In genomic region chr1:180380259-180381183, GRCh38 we compare ENCODE assay signal across 1 cellular context.
TF ChIP-seq lines count a peak whose summit lies in the region.

No MANE protein-coding gene starts in this region.

TF ChIP-seq in K562, 482 proteins besides CTCF, POLR2A, EP300 and RAD21 (continued from another document):
- no peak for TF ChIP-seq ZFP91 (CRISPR knock-in tag; IDR thresholded peaks at IDR 0.05)
- TF ChIP-seq ZNF431 (CRISPR knock-in tag; IDR thresholded peaks at IDR 0.05) = no peak
- 0 out of 4 replicates have a peak, but pooled peaks of 1 of the 2 experiments have one; percentile 9 for TF ChIP-seq TRIM24 (IDR thresholded peaks at IDR 0.05)
- TF ChIP-seq CTBP1 (IDR thresholded peaks at IDR 0.05; ENCODE audit: borderline replicate concordance) = no peak
- TF ChIP-seq SMARCA5 (IDR thresholded peaks at IDR 0.05) = no peak
